9 cellular contexts compared by ENCODE assay signal in the genomic region with DNA sequence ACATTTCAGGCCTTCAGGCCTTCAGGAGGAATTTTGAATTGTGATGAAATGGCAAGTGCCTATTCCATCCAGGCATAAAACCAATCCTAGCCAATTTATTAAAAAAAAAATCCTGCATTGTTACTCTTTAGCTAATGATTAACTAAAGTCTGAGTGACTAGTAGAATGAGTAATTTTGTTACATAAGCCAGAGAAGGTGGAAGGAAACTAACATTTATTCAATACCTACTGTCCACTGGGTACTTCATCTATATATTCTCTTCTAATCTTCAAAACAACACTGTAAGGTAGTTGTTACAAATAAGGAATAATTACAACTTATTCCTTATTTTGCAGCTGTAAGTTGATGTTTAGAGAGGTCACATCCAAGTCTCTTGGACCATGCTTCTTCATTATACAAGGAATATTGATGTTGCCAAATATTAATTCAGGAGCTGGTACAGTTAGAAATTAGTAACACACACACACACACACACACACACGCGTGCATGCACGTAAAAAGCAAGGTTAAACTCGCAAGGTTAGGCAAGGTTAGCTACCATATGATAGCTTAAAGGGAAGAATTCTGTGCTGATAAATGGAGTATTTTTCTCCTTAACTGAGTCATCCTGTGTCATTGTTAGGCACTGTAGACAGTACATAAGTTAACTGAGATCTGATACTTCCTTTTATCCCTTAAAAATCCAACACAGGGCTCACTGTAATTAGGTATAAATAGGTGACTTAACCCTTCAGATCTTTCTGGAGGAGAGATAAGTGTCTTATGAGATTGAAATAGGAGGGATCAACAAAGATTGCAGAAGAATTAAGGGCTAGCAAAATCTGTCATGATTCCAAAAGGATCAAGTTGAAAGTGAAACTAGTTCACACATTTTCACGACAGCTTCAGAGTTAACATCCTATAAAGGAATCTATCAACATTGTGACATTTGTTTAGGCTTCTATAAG.
DNase-seq lines count a peak whose midpoint lies in the region; ATAC-seq, FAIRE-seq and TF ChIP-seq lines count a peak whose summit lies in the region.
"Had no signal": no experiment of that assay in that cellular context is flagged by ENCODE, and none has a peak within 500 bp of the region (broad histone marks: within the 10 kb centered on the region; RNA-seq: fewer than 3 reads in every experiment).

No MANE protein-coding gene starts in this region.

- no peaks in the 10 kb centered on the region for H4K20me1 ChIP-seq in KMS-11 (ENCODE audit: insufficient read depth)

- peak overlapping the region; percentile 81 for H3K27ac Mint-ChIP-seq in dendritic cell treated with granulocyte-macrophage colony-stimulating factor and Interleukin-4, amounts not matched to agents 40 ng/mL and 50 ng/mL, for 4 days

- no peaks in the 10 kb centered on the region for H3K27me3 Mint-ChIP-seq in dendritic cell treated with granulocyte-macrophage colony-stimulating factor and Interleukin-4, amounts not matched to agents 40 ng/mL and 50 ng/mL, for 4 days

- H3K4me3 ChIP-seq in KMS-11 (IDR thresholded peaks at IDR 0.05; ENCODE audit: insufficient read depth, low read depth, low read length), result no peak overlapping the region
- peak overlapping the region; percentile 7 for H3K4me3 ChIP-seq in mucosa of stomach (ENCODE audit: low read length)
- H3K4me3 ChIP-seq: GM12878 had no signal

- peak overlapping the region; percentile 33 for H3K4me2 ChIP-seq in KMS-11

- H3K36me3 Mint-ChIP-seq in dendritic cell treated with granulocyte-macrophage colony-stimulating factor and Interleukin-4, amounts not matched to agents 40 ng/mL and 50 ng/mL, for 4 days (ENCODE audit: low read depth), result no peaks in the 10 kb centered on the region

- peaks cover 18% of the 10 kb centered on the region for H3K4me1 Mint-ChIP-seq in dendritic cell treated with granulocyte-macrophage colony-stimulating factor and Interleukin-4, amounts not matched to agents 40 ng/mL and 50 ng/mL, for 4 days (ENCODE audit: low read depth)

- no peaks in the 10 kb centered on the region for H3K79me2 ChIP-seq in KMS-11 (ENCODE audit: insufficient read depth, low read depth)

- H3K9ac ChIP-seq in KMS-11 (no peak overlapping the region), mucosa of stomach (ENCODE audit: low read length) (peak overlapping the region; percentile 1)

- H3K27ac ChIP-seq in KMS-11, result no peak overlapping the region

- peak; percentile 20 for DNase-seq in AG08395 (ENCODE audit: low spot score)
- no peak for DNase-seq in GM20000 (ENCODE audit: low spot score)
- DNase-seq in GM19239 (ENCODE audit: insufficient read length, low spot score), result no peak

- peak overlapping the region; percentile 39; the same call in 1 of the 2 replicates for H2AFZ ChIP-seq in KMS-11 (ENCODE audit: low read depth)

- intact Hi-C loops in dendritic cell treated with granulocyte-macrophage colony-stimulating factor and Interleukin-4, amounts not matched to agents 40 ng/mL and 50 ng/mL, for 4 days (cut with micrococcal nuclease), result no loop called here

- H3K4me1 ChIP-seq in KMS-11 (ENCODE audit: low read depth, poor library complexity, severe bottlenecking) (peaks cover 11% of the 10 kb centered on the region), mucosa of stomach (ENCODE audit: control insufficient read depth, insufficient read depth, low read length) (peaks cover 7% of the 10 kb centered on the region)

- no peak for ATAC-seq in GM18907 (IDR thresholded peaks at IDR 0.05; ENCODE audit: unreplicated experiment)
- no peak for ATAC-seq in GM19324 (IDR thresholded peaks at IDR 0.05; ENCODE audit: low FRiP score, unreplicated experiment)
- ATAC-seq: GM12878 had no signal

- peak overlapping the region; percentile 68 for H3K4me3 Mint-ChIP-seq in dendritic cell treated with granulocyte-macrophage colony-stimulating factor and Interleukin-4, amounts not matched to agents 40 ng/mL and 50 ng/mL, for 4 days

- TF ChIP-seq CTCF in KMS-11 (conservative IDR thresholded peaks at IDR 0.05; ENCODE audit: low read depth, low read length) (no peak), GM20000 (IDR thresholded peaks at IDR 0.05; ENCODE audit: extremely low read depth, missing control alignments) (no peak)

- FAIRE-seq in GM19239 (lab: Jason Lieb, UNC), result no peak
- FAIRE-seq: GM12878 had no signal

- H3K36me3 ChIP-seq in KMS-11 (ENCODE audit: insufficient read depth) (no peaks in the 10 kb centered on the region), mucosa of stomach (ENCODE audit: control insufficient read depth, insufficient read depth, low read length) (no peaks in the 10 kb centered on the region)

- no peaks in the 10 kb centered on the region for H3K27me3 ChIP-seq in KMS-11 (ENCODE audit: insufficient read depth, low read depth)
- no peaks in the 10 kb centered on the region for H3K27me3 ChIP-seq in mucosa of stomach (ENCODE audit: control insufficient read depth, insufficient read depth, low read length)

- H3K9me3 ChIP-seq in mucosa of stomach (ENCODE audit: control insufficient read depth, low read length), result no peaks in the 10 kb centered on the region

- H3K9me3 Mint-ChIP-seq in dendritic cell treated with granulocyte-macrophage colony-stimulating factor and Interleukin-4, amounts not matched to agents 40 ng/mL and 50 ng/mL, for 4 days, result peaks cover 2% of the 10 kb centered on the region
